1 cellular context compared by ENCODE assay signal in the genomic region with DNA sequence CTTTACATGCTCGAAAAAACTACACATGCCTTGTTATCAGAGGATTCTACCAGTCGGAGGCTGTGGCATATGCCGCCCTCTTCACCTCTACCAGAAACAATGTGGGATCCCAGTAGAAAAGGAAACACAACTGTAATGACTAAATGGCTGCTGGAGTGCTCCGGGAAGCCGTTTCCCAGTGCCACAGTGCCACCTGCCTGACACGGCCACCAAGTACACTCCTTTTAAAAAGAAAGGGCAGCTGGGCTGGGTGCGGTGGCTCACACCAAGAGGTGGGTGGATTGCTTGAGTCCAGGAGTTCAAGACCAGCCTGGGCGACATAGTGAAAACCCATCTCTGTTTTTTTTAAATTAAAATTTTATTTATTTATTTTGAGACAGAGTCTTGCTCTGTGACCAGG.
TF ChIP-seq lines count a peak whose summit lies in the region.

No MANE protein-coding gene starts in this region.

TF ChIP-seq in GM23338, 12 proteins besides CTCF, POLR2A, EP300 and RAD21 (continued from another document):
- TF ChIP-seq, protein P1, sequence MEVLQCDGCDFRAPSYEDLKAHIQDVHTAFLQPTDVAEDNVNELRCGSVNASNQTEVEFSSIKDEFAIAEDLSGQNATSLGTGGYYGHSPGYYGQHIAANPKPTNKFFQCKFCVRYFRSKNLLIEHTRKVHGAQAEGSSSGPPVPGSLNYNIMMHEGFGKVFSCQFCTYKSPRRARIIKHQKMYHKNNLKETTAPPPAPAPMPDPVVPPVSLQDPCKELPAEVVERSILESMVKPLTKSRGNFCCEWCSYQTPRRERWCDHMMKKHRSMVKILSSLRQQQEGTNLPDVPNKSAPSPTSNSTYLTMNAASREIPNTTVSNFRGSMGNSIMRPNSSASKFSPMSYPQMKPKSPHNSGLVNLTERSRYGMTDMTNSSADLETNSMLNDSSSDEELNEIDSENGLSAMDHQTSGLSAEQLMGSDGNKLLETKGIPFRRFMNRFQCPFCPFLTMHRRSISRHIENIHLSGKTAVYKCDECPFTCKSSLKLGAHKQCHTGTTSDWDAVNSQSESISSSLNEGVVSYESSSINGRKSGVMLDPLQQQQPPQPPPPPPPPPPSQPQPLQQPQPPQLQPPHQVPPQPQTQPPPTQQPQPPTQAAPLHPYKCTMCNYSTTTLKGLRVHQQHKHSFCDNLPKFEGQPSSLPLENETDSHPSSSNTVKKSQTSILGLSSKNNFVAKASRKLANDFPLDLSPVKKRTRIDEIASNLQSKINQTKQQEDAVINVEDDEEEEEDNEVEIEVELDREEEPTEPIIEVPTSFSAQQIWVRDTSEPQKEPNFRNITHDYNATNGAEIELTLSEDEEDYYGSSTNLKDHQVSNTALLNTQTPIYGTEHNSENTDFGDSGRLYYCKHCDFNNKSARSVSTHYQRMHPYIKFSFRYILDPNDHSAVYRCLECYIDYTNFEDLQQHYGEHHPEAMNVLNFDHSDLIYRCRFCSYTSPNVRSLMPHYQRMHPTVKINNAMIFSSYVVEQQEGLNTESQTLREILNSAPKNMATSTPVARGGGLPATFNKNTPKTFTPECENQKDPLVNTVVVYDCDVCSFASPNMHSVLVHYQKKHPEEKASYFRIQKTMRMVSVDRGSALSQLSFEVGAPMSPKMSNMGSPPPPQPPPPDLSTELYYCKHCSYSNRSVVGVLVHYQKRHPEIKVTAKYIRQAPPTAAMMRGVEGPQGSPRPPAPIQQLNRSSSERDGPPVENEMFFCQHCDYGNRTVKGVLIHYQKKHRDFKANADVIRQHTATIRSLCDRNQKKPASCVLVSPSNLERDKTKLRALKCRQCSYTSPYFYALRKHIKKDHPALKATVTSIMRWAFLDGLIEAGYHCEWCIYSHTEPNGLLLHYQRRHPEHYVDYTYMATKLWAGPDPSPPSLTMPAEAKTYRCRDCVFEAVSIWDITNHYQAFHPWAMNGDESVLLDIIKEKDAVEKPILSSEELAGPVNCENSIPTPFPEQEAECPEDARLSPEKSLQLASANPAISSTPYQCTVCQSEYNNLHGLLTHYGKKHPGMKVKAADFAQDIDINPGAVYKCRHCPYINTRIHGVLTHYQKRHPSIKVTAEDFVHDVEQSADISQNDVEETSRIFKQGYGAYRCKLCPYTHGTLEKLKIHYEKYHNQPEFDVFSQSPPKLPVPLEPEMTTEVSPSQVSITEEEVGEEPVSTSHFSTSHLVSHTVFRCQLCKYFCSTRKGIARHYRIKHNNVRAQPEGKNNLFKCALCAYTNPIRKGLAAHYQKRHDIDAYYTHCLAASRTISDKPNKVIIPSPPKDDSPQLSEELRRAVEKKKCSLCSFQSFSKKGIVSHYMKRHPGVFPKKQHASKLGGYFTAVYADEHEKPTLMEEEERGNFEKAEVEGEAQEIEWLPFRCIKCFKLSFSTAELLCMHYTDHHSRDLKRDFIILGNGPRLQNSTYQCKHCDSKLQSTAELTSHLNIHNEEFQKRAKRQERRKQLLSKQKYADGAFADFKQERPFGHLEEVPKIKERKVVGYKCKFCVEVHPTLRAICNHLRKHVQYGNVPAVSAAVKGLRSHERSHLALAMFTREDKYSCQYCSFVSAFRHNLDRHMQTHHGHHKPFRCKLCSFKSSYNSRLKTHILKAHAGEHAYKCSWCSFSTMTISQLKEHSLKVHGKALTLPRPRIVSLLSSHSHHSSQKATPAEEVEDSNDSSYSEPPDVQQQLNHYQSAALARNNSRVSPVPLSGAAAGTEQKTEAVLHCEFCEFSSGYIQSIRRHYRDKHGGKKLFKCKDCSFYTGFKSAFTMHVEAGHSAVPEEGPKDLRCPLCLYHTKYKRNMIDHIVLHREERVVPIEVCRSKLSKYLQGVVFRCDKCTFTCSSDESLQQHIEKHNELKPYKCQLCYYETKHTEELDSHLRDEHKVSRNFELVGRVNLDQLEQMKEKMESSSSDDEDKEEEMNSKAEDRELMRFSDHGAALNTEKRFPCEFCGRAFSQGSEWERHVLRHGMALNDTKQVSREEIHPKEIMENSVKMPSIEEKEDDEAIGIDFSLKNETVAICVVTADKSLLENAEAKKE (CRISPR knock-in tag; IDR thresholded peaks at IDR 0.05): no peak
